ENCODE assay signal across 13 cellular contexts in genomic region chr17:12928736-12929135, GRCh38.
DNase-seq lines count a peak whose midpoint lies in the region; ATAC-seq and TF ChIP-seq lines count a peak whose summit lies in the region.
"Had no signal": no experiment of that assay in that cellular context is flagged by ENCODE, and none has a peak within 500 bp of the region (broad histone marks: within the 10 kb centered on the region; RNA-seq: fewer than 3 reads in every experiment).

No MANE protein-coding gene starts in this region.

- H2AFZ ChIP-seq in neural progenitor cell (replicated peaks), result no peak overlapping the region

- TF ChIP-seq CTCF in NB4 (IDR thresholded peaks at IDR 0.05; ENCODE audit: low read depth, low read length) (no peak), brain microvascular endothelial cell (IDR thresholded peaks at IDR 0.05; ENCODE audit: low read depth, low read length, missing control alignments) (peak; percentile 30), neural progenitor cell (IDR thresholded peaks at IDR 0.05) (peak; percentile 48), CD14-positive monocyte (IDR thresholded peaks at IDR 0.05) (no peak)

- H3K4me1 Mint-ChIP-seq in neural progenitor cell (peaks cover 2% of the 10 kb centered on the region), CD14-positive monocyte (no peaks in the 10 kb centered on the region)
- H3K4me1 Mint-ChIP-seq: naive B cell had no signal

- no peak overlapping the region for H3K4me2 ChIP-seq in neural progenitor cell

- H3K27ac ChIP-seq in brain microvascular endothelial cell (no peak overlapping the region), neural progenitor cell (no peak overlapping the region)

- no peak for TF ChIP-seq POLR2A in NB4 (IDR thresholded peaks at IDR 0.05; ENCODE audit: extremely low read depth, insufficient read length)

- no peaks in the 10 kb centered on the region for H3K79me2 ChIP-seq in neural progenitor cell (ENCODE audit: low read depth)

- no peaks in the 10 kb centered on the region for H4K20me1 ChIP-seq in neural progenitor cell (ENCODE audit: low read depth)

- no peak overlapping the region for H3K4me3 Mint-ChIP-seq in neural progenitor cell
- H3K4me3 Mint-ChIP-seq in CD14-positive monocyte, result no peak overlapping the region
- H3K4me3 Mint-ChIP-seq: naive B cell had no signal

- no peaks in the 10 kb centered on the region for H3F3A ChIP-seq in neural progenitor cell (ENCODE audit: low read depth)

- H3K36me3 ChIP-seq in brain microvascular endothelial cell (replicated peaks) (no peaks in the 10 kb centered on the region), neural progenitor cell (no peaks in the 10 kb centered on the region)
- H3K36me3 ChIP-seq: tibial nerve had no signal

- in situ Hi-C loops in brain microvascular endothelial cell (cut with HindIII; ENCODE audit: low pct_ligation_motif_present, low sequenced_read_pairs), result no loop called here

- H3K4me1 ChIP-seq in neural progenitor cell, result no peaks in the 10 kb centered on the region

- DNase-seq in NCI-H1092 treated with DMSO at 0.1 percent for 48 hours (lab: John Stamatoyannopoulos, UW) (peak; percentile 0), NCI-H1092 (lab: John Stamatoyannopoulos, UW) (no peak), NB4 (ENCODE audit: low read depth) (peak; percentile 12), brain microvascular endothelial cell (no peak), neural progenitor cell (ENCODE audit: low spot score) (peak; percentile 33), mesenteric fat pad (ENCODE audit: low spot score) (no peak), CD14-positive monocyte (ENCODE audit: low spot score) (no peak)
- DNase-seq: activated CD8-positive, alpha-beta memory T cell treated with anti-CD3 and anti-CD28 coated beads, Interleukin-2, amount 50 U/mL, for 4 hours; naive B cell; NCI-H1436; stimulated activated CD4-positive, alpha-beta T cell treated with anti-CD3 and anti-CD28 coated beads, Interleukin-1b, Interleukin-23, amount 100 ng/mL, for 48 hours had no signal

- H3K36me3 Mint-ChIP-seq in neural progenitor cell, result peaks cover 5% of the 10 kb centered on the region
- no peaks in the 10 kb centered on the region for H3K36me3 Mint-ChIP-seq in CD14-positive monocyte
- H3K36me3 Mint-ChIP-seq: naive B cell had no signal

- H3K9ac ChIP-seq in neural progenitor cell, result no peak overlapping the region

- H3K27me3 ChIP-seq in brain microvascular endothelial cell (replicated peaks) (no peaks in the 10 kb centered on the region), neural progenitor cell (no peaks in the 10 kb centered on the region)
- H3K27me3 ChIP-seq: tibial nerve had no signal

- no peak overlapping the region for H3K4me3 ChIP-seq in NB4 (ENCODE audit: low read depth, low read length)
- H3K4me3 ChIP-seq in brain microvascular endothelial cell (ENCODE audit: low read depth, low read length), result no peak overlapping the region
- no peak overlapping the region for H3K4me3 ChIP-seq in neural progenitor cell
- H3K4me3 ChIP-seq: tibial nerve had no signal

- intact Hi-C loops in CD14-positive monocyte (cut with micrococcal nuclease), result no loop called here

- H3K27ac Mint-ChIP-seq in neural progenitor cell (no peak overlapping the region), CD14-positive monocyte (no peak overlapping the region)
- H3K27ac Mint-ChIP-seq: naive B cell had no signal

- H3K9me3 Mint-ChIP-seq in neural progenitor cell (peaks cover 3% of the 10 kb centered on the region), CD14-positive monocyte (peaks cover 0 to 11% (median 3%) of the 10 kb centered on the region in 7 donors)

- no peaks in the 10 kb centered on the region for H3K9me3 ChIP-seq in neural progenitor cell (ENCODE audit: low read depth)
- H3K9me3 ChIP-seq: tibial nerve had no signal

- no peak for ATAC-seq in HG02763 (IDR thresholded peaks at IDR 0.05; ENCODE audit: unreplicated experiment)

- H3K27me3 Mint-ChIP-seq in neural progenitor cell (ENCODE audit: insufficient read depth, low read depth) (no peaks in the 10 kb centered on the region), CD14-positive monocyte (ENCODE audit: low read depth in 3 of 3) (peaks cover 0 to 2% (median 0%) of the 10 kb centered on the region in 3 donors)

Comparison
In these comparisons a context has a peak if more than half of its experiments do, and no peak if none do; other contexts are left out.
1. DNase-seq: peak in NCI-H1092 treated with DMSO at 0.1 percent for 48 hours (single experiment), NB4 (single experiment) and neural progenitor cell (single experiment); none in NCI-H1092 (single experiment), brain microvascular endothelial cell (single experiment), mesenteric fat pad (single experiment) and CD14-positive monocyte (single experiment).
2. CTCF ChIP-seq: peak in brain microvascular endothelial cell (single experiment) and neural progenitor cell (single experiment); none in NB4 (single experiment) and CD14-positive monocyte (single experiment).